In genomic region chr11:48170176-48170839, GRCh38 we compare ENCODE assay signal across 14 cellular contexts. TPM values are rescaled to one million over a fixed set of nuclear protein-coding genes. Genes with fewer than 3 reads are reported as not detected.
DNase-seq lines count a peak whose midpoint lies in the region; ATAC-seq and TF ChIP-seq lines count a peak whose summit lies in the region.
"Had no signal": no experiment of that assay in that cellular context is flagged by ENCODE, and none has a peak within 500 bp of the region (broad histone marks: within the 10 kb centered on the region; RNA-seq: fewer than 3 reads in every experiment).

No MANE protein-coding gene starts in this region.

- H3K36me3 ChIP-seq in brain microvascular endothelial cell (replicated peaks) (peaks cover 5% of the 10 kb centered on the region), body of pancreas (replicated peaks in 1 of 2; ENCODE audit: insufficient read depth in 1 of 2, low read depth in 2 of 2) (peaks cover 0 to 5% of the 10 kb centered on the region in 2 donors)

- intact Hi-C loops in right cardiac atrium (cut with DNase I): no loop called here
- intact Hi-C loops in body of pancreas (cut with DNase I): no loop called here

- no peaks in the 10 kb centered on the region for H3K9me3 ChIP-seq in right cardiac atrium (ENCODE audit: control insufficient read depth, low read length)
- H3K9me3 ChIP-seq in body of pancreas: no peaks in the 10 kb centered on the region

- H3K4me1 ChIP-seq in right cardiac atrium (ENCODE audit: control insufficient read depth, insufficient read depth, low read length): peaks cover 4% of the 10 kb centered on the region
- no peaks in the 10 kb centered on the region for H3K4me1 ChIP-seq in body of pancreas

- ATAC-seq in right cardiac atrium (peak; percentile 20 to 29), GM21737 (IDR thresholded peaks at IDR 0.05; ENCODE audit: unreplicated experiment) (no peak), body of pancreas (no peak)

- H3K4me3 ChIP-seq in brain microvascular endothelial cell (ENCODE audit: low read depth, low read length) (no peak overlapping the region), right cardiac atrium (ENCODE audit: low read length) (no peak overlapping the region), body of pancreas (no peak overlapping the region)

- H3K27me3 ChIP-seq in brain microvascular endothelial cell (replicated peaks) (no peaks in the 10 kb centered on the region), right cardiac atrium (ENCODE audit: control insufficient read depth, insufficient read depth) (no peaks in the 10 kb centered on the region), body of pancreas (no peaks in the 10 kb centered on the region)

- 30% methylated on average over 6 of the region's 6 CpGs for WGBS in right cardiac atrium
- 74 to 76% methylated on average over 6 of the region's 6 CpGs for WGBS in body of pancreas, 2 donors

- in situ Hi-C loops in brain microvascular endothelial cell (cut with HindIII; ENCODE audit: low pct_ligation_motif_present, low sequenced_read_pairs): no loop called here

- peak overlapping the region; percentile 76 for H3K27ac ChIP-seq in brain microvascular endothelial cell
- H3K27ac ChIP-seq in right cardiac atrium (ENCODE audit: low read length): peak overlapping the region; percentile 80
- H3K27ac ChIP-seq in substantia nigra (ENCODE audit: low read depth, low read length, poor library complexity, severe bottlenecking): peak overlapping the region; percentile 43
- no peak overlapping the region for H3K27ac ChIP-seq in body of pancreas

- no peak for TF ChIP-seq POLR2A in body of pancreas (IDR thresholded peaks at IDR 0.05)

- DNase-seq in GM03348 (ENCODE audit: low spot score) (peak; percentile 37), brain microvascular endothelial cell (peak; percentile 57), right cardiac atrium (peak in 1 of 3 donors; percentile 47), substantia nigra (lab: John Stamatoyannopoulos, UW) (no peak), cerebellum (ENCODE audit: low spot score) (no peak), body of pancreas (no peak)
- DNase-seq: activated naive CD8-positive, alpha-beta T cell treated with anti-CD3 and anti-CD28 coated beads, Interleukin-2, amount 10 ng/mL, durations not matched to agents 7 days and 5 days; DMS53; effector CD4-positive, alpha-beta T cell; H9; NCI-H1048; NCI-H446 had no signal

- TF ChIP-seq CTCF in brain microvascular endothelial cell (IDR thresholded peaks at IDR 0.05; ENCODE audit: low read depth, low read length, missing control alignments): no peak
- TF ChIP-seq CTCF in body of pancreas (IDR thresholded peaks at IDR 0.05): no peak

RNA-seq across cellular contexts. Expression of gene OR4B1, which starts 46.3 kb away (rescaled TPM):
- total RNA-seq in right cardiac atrium (not detected), cerebellum (not detected), body of pancreas (not detected)
- polyA plus RNA-seq in right cardiac atrium: not detected
- total RNA-seq: activated naive CD8-positive, alpha-beta T cell treated with anti-CD3 and anti-CD28 coated beads, Interleukin-2, amount 10 ng/mL, durations not matched to agents 7 days and 5 days; H9; subcutaneous adipose tissue had no signal

Comparison
In these comparisons a context has a peak if more than half of its experiments do, and no peak if none do; other contexts are left out.
1. DNase-seq: peak in GM03348 (single experiment) and brain microvascular endothelial cell (single experiment); none in substantia nigra (0 of 49), cerebellum (single experiment) and body of pancreas (0 of 4).
2. H3K27ac ChIP-seq: peak in brain microvascular endothelial cell (single experiment), right cardiac atrium (single experiment) and substantia nigra (single experiment); none in body of pancreas (0 of 4).
3. ATAC-seq: peak in right cardiac atrium (2 of 2); none in GM21737 (single experiment) and body of pancreas (single experiment).